Comparison of ENCODE assay signal across 1 cellular context in the genomic region with DNA sequence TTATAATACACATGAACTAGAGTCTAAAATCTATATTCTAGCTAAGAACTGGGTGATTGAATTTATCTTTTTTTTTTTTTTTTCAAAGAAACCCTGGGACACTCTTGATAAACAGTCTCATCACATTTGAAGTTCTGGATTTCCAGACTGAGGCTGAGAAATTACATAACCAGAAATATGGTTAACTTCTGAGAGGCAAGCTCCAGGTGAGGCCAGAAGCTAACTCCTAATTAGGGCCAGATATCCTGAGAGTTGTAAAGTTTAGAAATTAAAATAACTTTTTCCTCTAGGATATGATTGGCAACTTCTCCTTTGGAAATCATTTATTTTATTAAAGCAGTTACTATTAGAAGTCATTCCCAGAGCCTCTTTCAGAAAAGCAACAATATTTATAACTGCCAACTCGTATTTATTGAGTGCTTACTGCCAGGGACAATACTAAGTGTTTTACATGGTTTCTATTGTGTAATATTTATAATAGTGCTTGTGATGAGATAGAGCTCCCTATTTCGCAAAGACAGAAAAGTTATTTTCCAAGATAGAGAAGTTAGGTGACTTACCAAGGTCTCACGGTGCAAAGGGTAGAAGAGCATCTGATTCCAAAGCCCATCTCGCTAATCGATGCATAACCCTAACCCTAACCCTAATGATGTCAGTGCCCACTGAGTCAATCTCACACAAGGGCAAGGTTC.
TF ChIP-seq lines count a peak whose summit lies in the region.

No MANE protein-coding gene starts in this region.

TF ChIP-seq in HepG2, 621 proteins besides CTCF, POLR2A, EP300 and RAD21 (continued from another document and continues in another):
- TF ChIP-seq, protein P1, sequence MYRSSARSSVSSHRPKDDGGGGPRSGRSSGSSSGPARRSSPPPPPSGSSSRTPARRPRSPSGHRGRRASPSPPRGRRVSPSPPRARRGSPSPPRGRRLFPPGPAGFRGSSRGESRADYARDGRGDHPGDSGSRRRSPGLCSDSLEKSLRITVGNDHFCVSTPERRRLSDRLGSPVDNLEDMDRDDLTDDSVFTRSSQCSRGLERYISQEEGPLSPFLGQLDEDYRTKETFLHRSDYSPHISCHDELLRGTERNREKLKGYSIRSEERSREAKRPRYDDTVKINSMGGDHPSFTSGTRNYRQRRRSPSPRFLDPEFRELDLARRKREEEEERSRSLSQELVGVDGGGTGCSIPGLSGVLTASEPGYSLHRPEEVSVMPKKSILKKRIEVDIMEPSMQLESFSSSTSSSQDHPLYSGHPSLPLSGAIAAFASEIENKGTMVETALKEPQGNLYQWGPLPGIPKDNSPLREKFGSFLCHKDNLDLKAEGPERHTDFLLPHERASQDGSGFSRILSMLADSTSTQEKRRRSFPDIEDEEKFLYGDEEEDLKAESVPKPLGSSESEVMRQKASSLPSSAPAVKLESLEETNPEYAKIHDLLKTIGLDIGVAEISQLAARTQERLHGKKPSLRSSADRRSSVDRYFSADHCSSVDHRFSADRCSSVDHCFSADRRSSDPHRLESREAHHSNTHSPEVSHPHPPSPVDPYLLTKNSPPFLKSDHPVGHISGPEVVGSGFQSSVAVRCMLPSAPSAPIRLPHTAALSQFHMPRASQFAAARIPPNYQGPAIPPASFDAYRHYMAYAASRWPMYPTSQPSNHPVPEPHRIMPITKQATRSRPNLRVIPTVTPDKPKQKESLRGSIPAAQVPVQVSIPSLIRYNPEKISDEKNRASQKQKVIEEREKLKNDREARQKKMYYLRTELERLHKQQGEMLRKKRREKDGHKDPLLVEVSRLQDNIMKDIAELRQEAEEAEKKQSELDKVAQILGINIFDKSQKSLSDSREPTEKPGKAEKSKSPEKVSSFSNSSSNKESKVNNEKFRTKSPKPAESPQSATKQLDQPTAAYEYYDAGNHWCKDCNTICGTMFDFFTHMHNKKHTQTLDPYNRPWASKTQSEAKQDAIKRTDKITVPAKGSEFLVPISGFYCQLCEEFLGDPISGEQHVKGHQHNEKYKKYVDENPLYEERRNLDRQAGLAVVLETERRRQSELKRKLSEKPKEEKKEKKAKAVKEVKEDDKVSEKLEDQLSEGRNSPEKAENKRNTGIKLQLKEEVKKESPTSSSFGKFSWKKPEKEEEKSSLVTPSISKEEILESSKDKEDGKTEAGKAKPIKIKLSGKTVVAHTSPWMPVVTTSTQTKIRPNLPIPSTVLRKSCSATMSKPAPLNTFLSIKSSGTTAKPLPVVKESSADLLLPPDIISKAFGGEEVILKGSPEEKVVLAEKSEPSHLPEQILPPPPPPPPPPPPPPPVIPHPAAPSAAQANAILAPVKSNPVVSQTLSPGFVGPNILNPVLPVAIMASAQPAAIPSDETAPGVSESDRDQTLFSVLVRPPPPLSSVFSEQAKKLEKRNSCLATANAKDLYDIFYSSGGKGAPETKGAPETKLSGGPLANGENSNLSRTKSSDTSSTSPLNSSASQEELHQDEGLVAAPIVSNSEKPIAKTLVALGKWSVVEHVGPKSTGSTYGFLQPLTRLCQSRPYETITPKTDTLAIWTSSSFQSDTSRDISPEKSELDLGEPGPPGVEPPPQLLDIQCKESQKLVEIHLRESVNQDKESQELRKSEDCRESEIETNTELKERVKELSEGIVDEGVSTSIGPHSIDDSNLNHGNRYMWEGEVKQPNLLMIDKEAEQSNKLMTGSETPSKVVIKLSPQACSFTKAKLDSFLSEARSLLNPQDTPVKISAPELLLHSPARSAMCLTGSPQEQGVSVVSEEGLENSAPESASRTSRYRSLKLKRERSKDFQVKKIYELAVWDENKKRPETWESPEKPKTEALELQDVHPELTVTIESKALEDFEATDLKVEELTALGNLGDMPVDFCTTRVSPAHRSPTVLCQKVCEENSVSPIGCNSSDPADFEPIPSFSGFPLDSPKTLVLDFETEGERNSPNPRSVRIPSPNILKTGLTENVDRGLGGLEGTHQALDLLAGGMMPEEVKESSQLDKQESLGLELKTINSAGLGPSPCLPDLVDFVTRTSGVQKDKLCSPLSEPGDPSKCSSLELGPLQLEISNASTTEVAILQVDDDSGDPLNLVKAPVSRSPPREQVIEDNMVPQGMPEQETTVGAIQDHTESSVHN (CRISPR knock-in tag; IDR thresholded peaks at IDR 0.05) = no peak
- TF ChIP-seq MAFK (conservative IDR thresholded peaks at IDR 0.05 in 1 of 2, IDR thresholded peaks at IDR 0.05 in 1 of 2; ENCODE audit: low read length in 2 of 2) = no peak
- no peak for TF ChIP-seq ZNF709 (CRISPR knock-in tag; IDR thresholded peaks at IDR 0.05)
- TF ChIP-seq PLRG1 (conservative IDR thresholded peaks at IDR 0.05) = no peak
- no peak for TF ChIP-seq FOXP1 (IDR thresholded peaks at IDR 0.05)
- peak; percentile 89 for TF ChIP-seq FOXP1 (CRISPR knock-in tag; IDR thresholded peaks at IDR 0.05)
- no peak for TF ChIP-seq RBM22 (optimal IDR thresholded peaks at IDR 0.05; ENCODE audit: low read length)
- TF ChIP-seq ZNF333 (CRISPR knock-in tag; IDR thresholded peaks at IDR 0.05; ENCODE audit: borderline replicate concordance) = no peak
- no peak for TF ChIP-seq HIVEP1 (CRISPR knock-in tag; IDR thresholded peaks at IDR 0.05)
- no peak for TF ChIP-seq ZNF547 (CRISPR knock-in tag; IDR thresholded peaks at IDR 0.05)
- TF ChIP-seq, protein P2, sequence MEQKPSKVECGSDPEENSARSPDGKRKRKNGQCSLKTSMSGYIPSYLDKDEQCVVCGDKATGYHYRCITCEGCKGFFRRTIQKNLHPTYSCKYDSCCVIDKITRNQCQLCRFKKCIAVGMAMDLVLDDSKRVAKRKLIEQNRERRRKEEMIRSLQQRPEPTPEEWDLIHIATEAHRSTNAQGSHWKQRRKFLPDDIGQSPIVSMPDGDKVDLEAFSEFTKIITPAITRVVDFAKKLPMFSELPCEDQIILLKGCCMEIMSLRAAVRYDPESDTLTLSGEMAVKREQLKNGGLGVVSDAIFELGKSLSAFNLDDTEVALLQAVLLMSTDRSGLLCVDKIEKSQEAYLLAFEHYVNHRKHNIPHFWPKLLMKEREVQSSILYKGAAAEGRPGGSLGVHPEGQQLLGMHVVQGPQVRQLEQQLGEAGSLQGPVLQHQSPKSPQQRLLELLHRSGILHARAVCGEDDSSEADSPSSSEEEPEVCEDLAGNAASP (CRISPR knock-in tag; IDR thresholded peaks at IDR 0.05; ENCODE audit: borderline replicate concordance) = peak; percentile 95
- TF ChIP-seq ZNF883 (CRISPR knock-in tag; IDR thresholded peaks at IDR 0.05; ENCODE audit: not compliant biosample characterization) = no peak
- no peak for TF ChIP-seq CENPT (CRISPR knock-in tag; IDR thresholded peaks at IDR 0.05; ENCODE audit: low read depth)
- no peak for TF ChIP-seq IKZF4 (CRISPR knock-in tag; IDR thresholded peaks at IDR 0.05; ENCODE audit: borderline replicate concordance, low read depth, not compliant biosample characterization)
- TF ChIP-seq RFXANK (CRISPR knock-in tag; IDR thresholded peaks at IDR 0.05) = peak; percentile 40; the same call in 1 of the 2 replicates
- TF ChIP-seq, protein P3, sequence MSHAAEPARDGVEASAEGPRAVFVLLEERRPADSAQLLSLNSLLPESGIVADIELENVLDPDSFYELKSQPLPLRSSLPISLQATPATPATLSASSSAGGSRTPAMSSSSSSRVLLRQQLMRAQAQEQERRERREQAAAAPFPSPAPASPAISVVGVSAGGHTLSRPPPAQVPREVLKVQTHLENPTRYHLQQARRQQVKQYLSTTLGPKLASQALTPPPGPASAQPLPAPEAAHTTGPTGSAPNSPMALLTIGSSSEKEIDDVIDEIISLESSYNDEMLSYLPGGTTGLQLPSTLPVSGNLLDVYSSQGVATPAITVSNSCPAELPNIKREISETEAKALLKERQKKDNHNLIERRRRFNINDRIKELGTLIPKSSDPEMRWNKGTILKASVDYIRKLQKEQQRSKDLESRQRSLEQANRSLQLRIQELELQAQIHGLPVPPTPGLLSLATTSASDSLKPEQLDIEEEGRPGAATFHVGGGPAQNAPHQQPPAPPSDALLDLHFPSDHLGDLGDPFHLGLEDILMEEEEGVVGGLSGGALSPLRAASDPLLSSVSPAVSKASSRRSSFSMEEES (CRISPR knock-in tag; IDR thresholded peaks at IDR 0.05) = peak; percentile 70; the same call in 1 of the 2 replicates
- TF ChIP-seq MED13 (CRISPR knock-in tag; IDR thresholded peaks at IDR 0.05) = peak; percentile 93; the same call in 1 of the 2 replicates
- TF ChIP-seq TARDBP (CRISPR knock-in tag; IDR thresholded peaks at IDR 0.05) = peak; percentile 90
- TF ChIP-seq ZBTB3 (CRISPR knock-in tag; IDR thresholded peaks at IDR 0.05; ENCODE audit: borderline replicate concordance, low read depth) = no peak
- peak; percentile 69; the same call in 1 of the 2 replicates for TF ChIP-seq ETV5 (CRISPR knock-in tag; IDR thresholded peaks at IDR 0.05; ENCODE audit: borderline replicate concordance)
- TF ChIP-seq KLF9 (CRISPR knock-in tag; IDR thresholded peaks at IDR 0.05; ENCODE audit: low read depth) = no peak
- TF ChIP-seq, protein P4, sequence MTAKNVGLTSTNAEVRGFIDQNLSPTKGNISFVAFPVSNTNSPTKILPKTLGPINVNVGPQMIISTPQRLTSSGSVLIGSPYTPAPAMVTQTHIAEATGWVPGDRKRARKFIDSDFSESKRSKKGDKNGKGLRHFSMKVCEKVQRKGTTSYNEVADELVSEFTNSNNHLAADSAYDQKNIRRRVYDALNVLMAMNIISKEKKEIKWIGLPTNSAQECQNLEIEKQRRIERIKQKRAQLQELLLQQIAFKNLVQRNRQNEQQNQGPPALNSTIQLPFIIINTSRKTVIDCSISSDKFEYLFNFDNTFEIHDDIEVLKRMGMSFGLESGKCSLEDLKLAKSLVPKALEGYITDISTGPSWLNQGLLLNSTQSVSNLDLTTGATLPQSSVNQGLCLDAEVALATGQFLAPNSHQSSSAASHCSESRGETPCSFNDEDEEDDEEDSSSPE (CRISPR knock-in tag; IDR thresholded peaks at IDR 0.05) = no peak
- TF ChIP-seq, protein P5, sequence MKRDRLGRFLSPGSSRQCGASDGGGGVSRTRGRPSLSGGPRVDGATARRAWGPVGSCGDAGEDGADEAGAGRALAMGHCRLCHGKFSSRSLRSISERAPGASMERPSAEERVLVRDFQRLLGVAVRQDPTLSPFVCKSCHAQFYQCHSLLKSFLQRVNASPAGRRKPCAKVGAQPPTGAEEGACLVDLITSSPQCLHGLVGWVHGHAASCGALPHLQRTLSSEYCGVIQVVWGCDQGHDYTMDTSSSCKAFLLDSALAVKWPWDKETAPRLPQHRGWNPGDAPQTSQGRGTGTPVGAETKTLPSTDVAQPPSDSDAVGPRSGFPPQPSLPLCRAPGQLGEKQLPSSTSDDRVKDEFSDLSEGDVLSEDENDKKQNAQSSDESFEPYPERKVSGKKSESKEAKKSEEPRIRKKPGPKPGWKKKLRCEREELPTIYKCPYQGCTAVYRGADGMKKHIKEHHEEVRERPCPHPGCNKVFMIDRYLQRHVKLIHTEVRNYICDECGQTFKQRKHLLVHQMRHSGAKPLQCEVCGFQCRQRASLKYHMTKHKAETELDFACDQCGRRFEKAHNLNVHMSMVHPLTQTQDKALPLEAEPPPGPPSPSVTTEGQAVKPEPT (CRISPR knock-in tag; IDR thresholded peaks at IDR 0.05; ENCODE audit: low read depth) = no peak
- TF ChIP-seq FOXM1 (CRISPR knock-in tag; IDR thresholded peaks at IDR 0.05) = no peak
- TF ChIP-seq, protein P6, sequence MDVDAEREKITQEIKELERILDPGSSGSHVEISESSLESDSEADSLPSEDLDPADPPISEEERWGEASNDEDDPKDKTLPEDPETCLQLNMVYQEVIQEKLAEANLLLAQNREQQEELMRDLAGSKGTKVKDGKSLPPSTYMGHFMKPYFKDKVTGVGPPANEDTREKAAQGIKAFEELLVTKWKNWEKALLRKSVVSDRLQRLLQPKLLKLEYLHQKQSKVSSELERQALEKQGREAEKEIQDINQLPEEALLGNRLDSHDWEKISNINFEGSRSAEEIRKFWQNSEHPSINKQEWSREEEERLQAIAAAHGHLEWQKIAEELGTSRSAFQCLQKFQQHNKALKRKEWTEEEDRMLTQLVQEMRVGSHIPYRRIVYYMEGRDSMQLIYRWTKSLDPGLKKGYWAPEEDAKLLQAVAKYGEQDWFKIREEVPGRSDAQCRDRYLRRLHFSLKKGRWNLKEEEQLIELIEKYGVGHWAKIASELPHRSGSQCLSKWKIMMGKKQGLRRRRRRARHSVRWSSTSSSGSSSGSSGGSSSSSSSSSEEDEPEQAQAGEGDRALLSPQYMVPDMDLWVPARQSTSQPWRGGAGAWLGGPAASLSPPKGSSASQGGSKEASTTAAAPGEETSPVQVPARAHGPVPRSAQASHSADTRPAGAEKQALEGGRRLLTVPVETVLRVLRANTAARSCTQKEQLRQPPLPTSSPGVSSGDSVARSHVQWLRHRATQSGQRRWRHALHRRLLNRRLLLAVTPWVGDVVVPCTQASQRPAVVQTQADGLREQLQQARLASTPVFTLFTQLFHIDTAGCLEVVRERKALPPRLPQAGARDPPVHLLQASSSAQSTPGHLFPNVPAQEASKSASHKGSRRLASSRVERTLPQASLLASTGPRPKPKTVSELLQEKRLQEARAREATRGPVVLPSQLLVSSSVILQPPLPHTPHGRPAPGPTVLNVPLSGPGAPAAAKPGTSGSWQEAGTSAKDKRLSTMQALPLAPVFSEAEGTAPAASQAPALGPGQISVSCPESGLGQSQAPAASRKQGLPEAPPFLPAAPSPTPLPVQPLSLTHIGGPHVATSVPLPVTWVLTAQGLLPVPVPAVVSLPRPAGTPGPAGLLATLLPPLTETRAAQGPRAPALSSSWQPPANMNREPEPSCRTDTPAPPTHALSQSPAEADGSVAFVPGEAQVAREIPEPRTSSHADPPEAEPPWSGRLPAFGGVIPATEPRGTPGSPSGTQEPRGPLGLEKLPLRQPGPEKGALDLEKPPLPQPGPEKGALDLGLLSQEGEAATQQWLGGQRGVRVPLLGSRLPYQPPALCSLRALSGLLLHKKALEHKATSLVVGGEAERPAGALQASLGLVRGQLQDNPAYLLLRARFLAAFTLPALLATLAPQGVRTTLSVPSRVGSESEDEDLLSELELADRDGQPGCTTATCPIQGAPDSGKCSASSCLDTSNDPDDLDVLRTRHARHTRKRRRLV (CRISPR knock-in tag; IDR thresholded peaks at IDR 0.05) = no peak; the same call in 1 of the 2 replicates
- no peak for TF ChIP-seq ZNF17 (CRISPR knock-in tag; IDR thresholded peaks at IDR 0.05)
- no peak for TF ChIP-seq MEIS1 (CRISPR knock-in tag; IDR thresholded peaks at IDR 0.05; ENCODE audit: borderline replicate concordance)
- no peak for TF ChIP-seq PHF8 (CRISPR knock-in tag; IDR thresholded peaks at IDR 0.05)
